Comparison of ENCODE assay signal across 12 cellular contexts in the genomic region with DNA sequence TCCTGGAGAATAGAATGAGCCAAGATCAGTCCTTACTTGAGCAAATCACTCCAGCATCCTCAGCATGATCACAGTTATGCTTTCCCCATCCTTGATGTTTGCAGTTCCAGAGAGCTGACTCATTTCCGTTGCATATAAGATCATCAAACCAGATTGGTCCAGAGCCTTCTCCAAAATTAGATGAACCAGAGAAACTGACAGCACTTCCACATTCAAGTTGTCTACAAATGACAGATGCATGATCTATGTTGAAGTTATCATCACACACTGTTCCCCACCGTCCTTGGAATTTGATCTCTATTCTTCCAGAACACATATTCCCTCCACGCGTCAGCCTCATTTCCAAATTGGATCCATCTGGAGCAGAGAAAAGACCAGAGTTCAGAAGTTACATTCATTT. TPM values are rescaled to one million over a fixed set of nuclear protein-coding genes. Genes with fewer than 3 reads are reported as not detected.
DNase-seq lines count a peak whose midpoint lies in the region; ATAC-seq and TF ChIP-seq lines count a peak whose summit lies in the region.
"Had no signal": no experiment of that assay in that cellular context is flagged by ENCODE, and none has a peak within 500 bp of the region (broad histone marks: within the 10 kb centered on the region; RNA-seq: fewer than 3 reads in every experiment).

No MANE protein-coding gene starts in this region.

- H3K9me3 ChIP-seq in gastrocnemius medialis: no peaks in the 10 kb centered on the region

- no peaks in the 10 kb centered on the region for H3K4me1 Mint-ChIP-seq in naive thymus-derived CD8-positive, alpha-beta T cell

- POLR2A ChIA-PET in naive thymus-derived CD8-positive, alpha-beta T cell (lab: Charles Lee): no interaction called here

- no peak for TF ChIP-seq POLR2A in gastrocnemius medialis (IDR thresholded peaks at IDR 0.05)

- H3K9me3 Mint-ChIP-seq in naive thymus-derived CD8-positive, alpha-beta T cell: peaks cover 0 to 3% (median 0%) of the 10 kb centered on the region in 9 donors

- H3K4me1 ChIP-seq in gastrocnemius medialis: no peaks in the 10 kb centered on the region

- peak; percentile 91 for DNase-seq in GM04503 (ENCODE audit: low read depth)
- peak; percentile 18 to 71 for DNase-seq in SW 1271 (lab: John Stamatoyannopoulos, UW)
- DNase-seq in glomerular visceral epithelial cell (ENCODE audit: extremely low spot score): peak; percentile 7
- no peak for DNase-seq in gastrocnemius medialis
- no peak for DNase-seq in posterior vena cava (ENCODE audit: low spot score)
- DNase-seq in naive thymus-derived CD8-positive, alpha-beta T cell: no peak
- DNase-seq: DMS79 treated with DMSO at 0.1 percent for 48 hours, NCI-H1930 had no signal

- H3K4me3 Mint-ChIP-seq in naive thymus-derived CD8-positive, alpha-beta T cell: no peak overlapping the region

- H3K27me3 ChIP-seq in gastrocnemius medialis: no peaks in the 10 kb centered on the region

- H3K27me3 Mint-ChIP-seq in naive thymus-derived CD8-positive, alpha-beta T cell: peaks cover 21 to 59% (median 28%) of the 10 kb centered on the region in 5 donors

- intact Hi-C loops in gastrocnemius medialis (cut with DNase I; ENCODE audit: low total_unique reads) (no loop called here), posterior vena cava (cut with DNase I) (no loop called here)

- in situ Hi-C loops in gastrocnemius medialis (cut with MboI; ENCODE audit: low sequenced_read_pairs in 4 of 4): no loop called here

- no peaks in the 10 kb centered on the region for H3K36me3 ChIP-seq in gastrocnemius medialis

- peak overlapping the region in 1 of 4 donors; percentile 22 for H3K4me3 ChIP-seq in gastrocnemius medialis

- peak overlapping the region in 1 of 10 donors; percentile 0 for H3K27ac Mint-ChIP-seq in naive thymus-derived CD8-positive, alpha-beta T cell

- no peaks in the 10 kb centered on the region for H3K36me3 Mint-ChIP-seq in naive thymus-derived CD8-positive, alpha-beta T cell

- peak overlapping the region in 2 of 4 donors; percentile 7 to 11 for H3K27ac ChIP-seq in gastrocnemius medialis

- TF ChIP-seq CTCF in gastrocnemius medialis (IDR thresholded peaks at IDR 0.05 in 4 of 5, conservative IDR thresholded peaks at IDR 0.05 in 1 of 5): no peak

- ATAC-seq in gastrocnemius medialis (peak; percentile 19 to 53), HG02981 (IDR thresholded peaks at IDR 0.05; ENCODE audit: unreplicated experiment) (no peak), HG03378 (IDR thresholded peaks at IDR 0.05; ENCODE audit: unreplicated experiment) (no peak)
- no peak for ATAC-seq in naive thymus-derived CD8-positive, alpha-beta T cell
- ATAC-seq: esophagus mucosa had no signal

RNA-seq across cellular contexts. Expression of a gene that starts 4.7 kb away (rescaled TPM):
- 10 to 100 TPM; 20.7 to 57.7 (median 38.1) TPM for total RNA-seq in gastrocnemius medialis
- 100 to 1,000 TPM; 252 to 705 TPM for total RNA-seq in posterior vena cava
- total RNA-seq in naive thymus-derived CD8-positive, alpha-beta T cell: 1 to 10 TPM; 3.9 to 4.2 TPM
- polyA plus RNA-seq in naive thymus-derived CD8-positive, alpha-beta T cell: under 1 TPM in 2 of 3 donors, not detected in 1; 0.06 to 0.32 TPM
- total RNA-seq: T-helper 1 cell treated with Interleukin-12 subunit alpha and Interleukin-12 subunit beta and Interleukin-4 antibody, amounts not matched to agents 30 ng/mL and 1 ng/mL, for 36 hours had no signal

RNA-seq across cellular contexts. Expression of a gene that starts 54.9 kb away (rescaled TPM):
- total RNA-seq in gastrocnemius medialis (1 to 10 TPM in 1 of 4 donors, under 1 TPM in 3; 0.17 to 2.4 (median 0.44) TPM), posterior vena cava (10 to 100 TPM in 1 of 2 donors, 1 to 10 TPM in 1; 7.7 to 10.5 TPM)
- total RNA-seq in naive thymus-derived CD8-positive, alpha-beta T cell: 1 to 10 TPM in 1 of 2 experiments, under 1 TPM in 1; 0.33 to 2.9 TPM
- polyA plus RNA-seq in naive thymus-derived CD8-positive, alpha-beta T cell: not detected
- total RNA-seq: T-helper 1 cell treated with Interleukin-12 subunit alpha and Interleukin-12 subunit beta and Interleukin-4 antibody, amounts not matched to agents 30 ng/mL and 1 ng/mL, for 36 hours had no signal

Comparison
In these comparisons a context has a peak if more than half of its experiments do, and no peak if none do; other contexts are left out.
1. DNase-seq: peak in GM04503 (single experiment), SW 1271 (2 of 2) and glomerular visceral epithelial cell (single experiment); none in gastrocnemius medialis (0 of 2), posterior vena cava (single experiment) and naive thymus-derived CD8-positive, alpha-beta T cell (0 of 10).
2. ATAC-seq: peak in gastrocnemius medialis (2 of 2); none in HG02981 (single experiment), HG03378 (single experiment) and naive thymus-derived CD8-positive, alpha-beta T cell (0 of 2).
3. RNA of a gene that starts 4.7 kb away (total RNA-seq): 252 to 705 TPM in posterior vena cava; 20.7 to 57.7 TPM in gastrocnemius medialis and 3.9 to 4.2 TPM in naive thymus-derived CD8-positive, alpha-beta T cell; every median in the first group is over 4 times any median in the second.